ENCODE assay signal across 15 cellular contexts in the genomic region with DNA sequence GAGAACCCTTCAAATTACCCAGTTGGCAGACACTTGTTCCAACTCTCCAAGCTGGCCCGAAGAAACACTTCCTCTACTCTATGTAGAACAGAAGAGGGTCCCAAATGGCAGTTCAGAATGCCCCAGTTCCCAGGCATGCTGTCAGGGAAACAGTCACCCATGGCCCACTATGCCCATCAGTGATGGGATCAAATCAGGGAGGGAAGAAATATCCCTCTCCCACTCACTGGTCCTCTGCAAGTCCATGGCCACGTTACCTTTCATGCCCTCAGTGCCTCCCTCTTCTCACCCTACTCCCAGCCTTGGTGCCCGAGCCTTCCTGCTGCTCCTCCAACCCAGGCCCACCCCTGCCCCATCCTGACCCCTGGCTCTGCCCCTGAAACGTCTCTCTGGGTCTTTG.
"Had no signal": no experiment of that assay in that cellular context is flagged by ENCODE, and none has a peak within 500 bp of the region (broad histone marks: within the 10 kb centered on the region; RNA-seq: fewer than 3 reads in every experiment).

No MANE protein-coding gene starts in this region.

- ATAC-seq: activated CD8-positive, alpha-beta memory T cell treated with anti-CD3 and anti-CD28 coated beads, Interleukin-2, amount 10 ng/mL, durations not matched to agents 7 days and 5 days; activated T-cell treated with anti-CD3 and anti-CD28 coated beads, Interleukin-2, amount 50 U/mL, for 4 hours; gastrocnemius medialis; heart left ventricle; sciatic nerve had no signal

- H3K27me3 ChIP-seq: dorsolateral prefrontal cortex, gastrocnemius medialis, heart left ventricle, neural progenitor cell, ovary, transverse colon had no signal

- DNase-seq: activated CD4-positive, alpha-beta T cell treated with anti-CD3 and anti-CD28 coated beads, Interleukin-2, amount 50 U/mL, for 1 hour; activated CD8-positive, alpha-beta memory T cell treated with anti-CD3 and anti-CD28 coated beads, Interleukin-2, amount 10 ng/mL, durations not matched to agents 7 days and 5 days; activated gamma-delta T cell treated with Interleukin-2 at 50 U/mL for 16 hours; activated T-cell treated with anti-CD3 and anti-CD28 coated beads, Interleukin-2, amount 50 U/mL, for 4 hours; dorsolateral prefrontal cortex; erythroblast; gastrocnemius medialis; heart left ventricle; immature natural killer cell; mesendoderm; ovary; T-helper 2 cell; transverse colon had no signal

- H3K27ac ChIP-seq: dorsolateral prefrontal cortex, gastrocnemius medialis, heart left ventricle, neural progenitor cell, ovary, transverse colon had no signal

- H3K9me3 ChIP-seq: gastrocnemius medialis, heart left ventricle, ovary, transverse colon had no signal

- H3K27ac Mint-ChIP-seq: activated CD8-positive, alpha-beta memory T cell treated with anti-CD3 and anti-CD28 coated beads, Interleukin-2, amount 10 ng/mL, durations not matched to agents 7 days and 5 days; neural progenitor cell had no signal

- H3K4me3 Mint-ChIP-seq: activated CD8-positive, alpha-beta memory T cell treated with anti-CD3 and anti-CD28 coated beads, Interleukin-2, amount 10 ng/mL, durations not matched to agents 7 days and 5 days; activated T-cell treated with anti-CD3 and anti-CD28 coated beads, Interleukin-2, amount 50 U/mL, for 4 hours; immature natural killer cell; neural progenitor cell had no signal

- H3K36me3 Mint-ChIP-seq: neural progenitor cell had no signal

- H3K9me3 Mint-ChIP-seq: activated T-cell treated with anti-CD3 and anti-CD28 coated beads, Interleukin-2, amount 50 U/mL, for 4 hours; immature natural killer cell; neural progenitor cell had no signal

- H3K27me3 Mint-ChIP-seq: activated CD8-positive, alpha-beta memory T cell treated with anti-CD3 and anti-CD28 coated beads, Interleukin-2, amount 10 ng/mL, durations not matched to agents 7 days and 5 days had no signal
